Comparison of ENCODE assay signal across 8 cellular contexts in genomic region chr2:89840170-89840569, GRCh38.
DNase-seq lines count a peak whose midpoint lies in the region; ATAC-seq and TF ChIP-seq lines count a peak whose summit lies in the region.
"Not testable (repeated sequence)": the region's sequence is repeated elsewhere in the genome, so short reads cannot be mapped to it uniquely, and the experiment has no call there.

No MANE protein-coding gene starts in this region.

- not testable (repeated sequence) for H3K4me3 ChIP-seq in body of pancreas; fibroblast of mammary gland (ENCODE audit: control insufficient read depth, low read depth, low read length); mesenchymal stem cell (ENCODE audit: insufficient read depth in 1 of 2, low read depth in 1 of 2, low read length in 2 of 2)

- H4K8ac ChIP-seq in mesenchymal stem cell (ENCODE audit: low read length): not testable (repeated sequence)

- WGBS in body of pancreas, 2 donors: 50 to 53% methylated on average over 9 of the region's 9 CpGs
- WGBS in mesenchymal stem cell: 63% methylated on average over 9 of the region's 9 CpGs

- H3K4me3 Mint-ChIP-seq in stimulated activated effector memory CD8-positive, alpha-beta T cell treated with anti-CD3 and anti-CD28 coated beads, Interleukin-12 subunit alpha, Interleukin-12 subunit beta, amount 100 ng/mL, for 72 hours: not testable (repeated sequence)

- TF ChIP-seq CTCF in body of pancreas (IDR thresholded peaks at IDR 0.05); fibroblast of mammary gland (conservative IDR thresholded peaks at IDR 0.05; ENCODE audit: control insufficient read depth, insufficient read depth, low read depth, low read length): not testable (repeated sequence)

- H3K14ac ChIP-seq in mesenchymal stem cell (ENCODE audit: low read length in 2 of 2): not testable (repeated sequence)

- not testable (repeated sequence) for H2BK5ac ChIP-seq in mesenchymal stem cell (ENCODE audit: low read depth, low read length, poor library complexity, severe bottlenecking)

- not testable (repeated sequence) for H3K27me3 ChIP-seq in body of pancreas; mesenchymal stem cell (ENCODE audit: control insufficient read depth in 1 of 2, insufficient read depth in 1 of 2, low read length in 2 of 2)

- not testable (repeated sequence) for H3K27ac Mint-ChIP-seq in stimulated activated effector memory CD8-positive, alpha-beta T cell treated with anti-CD3 and anti-CD28 coated beads, Interleukin-12 subunit alpha, Interleukin-12 subunit beta, amount 100 ng/mL, for 72 hours

- not testable (repeated sequence) for H3K36me3 Mint-ChIP-seq in stimulated activated effector memory CD8-positive, alpha-beta T cell treated with anti-CD3 and anti-CD28 coated beads, Interleukin-12 subunit alpha, Interleukin-12 subunit beta, amount 100 ng/mL, for 72 hours

- H3K36me3 ChIP-seq in body of pancreas (replicated peaks in 1 of 2; ENCODE audit: insufficient read depth in 1 of 2, low read depth in 2 of 2); mesenchymal stem cell (ENCODE audit: control insufficient read depth in 1 of 2, insufficient read depth in 2 of 2, low read depth in 1 of 2, low read length in 2 of 2): not testable (repeated sequence)

- not testable (repeated sequence) for H3K9ac ChIP-seq in mesenchymal stem cell (ENCODE audit: low read length)

- H3K18ac ChIP-seq in mesenchymal stem cell (ENCODE audit: low read depth in 1 of 2, low read length in 2 of 2): not testable (repeated sequence)

- not testable (repeated sequence) for H3K4ac ChIP-seq in mesenchymal stem cell (ENCODE audit: low read depth in 1 of 2, low read length in 2 of 2)

- H2BK15ac ChIP-seq in mesenchymal stem cell (ENCODE audit: low read depth, poor library complexity, severe bottlenecking): not testable (repeated sequence)

- H2BK120ac ChIP-seq in mesenchymal stem cell (ENCODE audit: low read depth, low read length): not testable (repeated sequence)

- H3K4me2 ChIP-seq in mesenchymal stem cell (ENCODE audit: low read length, poor library complexity, severe bottlenecking): not testable (repeated sequence)

- ATAC-seq in GM18498 (IDR thresholded peaks at IDR 0.05; ENCODE audit: unreplicated experiment): peak; percentile 37
- peak; percentile 41 for ATAC-seq in GM21528 (IDR thresholded peaks at IDR 0.05; ENCODE audit: low FRiP score, unreplicated experiment)
- ATAC-seq in HG03457 (IDR thresholded peaks at IDR 0.05; ENCODE audit: unreplicated experiment): peak; percentile 27
- ATAC-seq in body of pancreas: peak; percentile 39
- ATAC-seq in stimulated activated effector memory CD8-positive, alpha-beta T cell treated with anti-CD3 and anti-CD28 coated beads, Interleukin-12 subunit alpha, Interleukin-12 subunit beta, amount 100 ng/mL, for 72 hours: peak; percentile 38

- not testable (repeated sequence) for H3K4me1 ChIP-seq in body of pancreas; mesenchymal stem cell (ENCODE audit: control insufficient read depth, insufficient read depth, low read depth, low read length)

- not testable (repeated sequence) for DNase-seq in body of pancreas; stimulated activated effector memory CD8-positive, alpha-beta T cell treated with anti-CD3 and anti-CD28 coated beads, Interleukin-12 subunit alpha, Interleukin-12 subunit beta, amount 100 ng/mL, for 72 hours (ENCODE audit: low spot score in 2 of 2)
- DNase-seq in fibroblast of mammary gland (ENCODE audit: low read depth) (peak; percentile 35), iPS DF 4.7 (ENCODE audit: extremely low read depth, low spot score) (peak; percentile 33), mesenchymal stem cell (peak; percentile 27)

- H3K9me3 Mint-ChIP-seq in stimulated activated effector memory CD8-positive, alpha-beta T cell treated with anti-CD3 and anti-CD28 coated beads, Interleukin-12 subunit alpha, Interleukin-12 subunit beta, amount 100 ng/mL, for 72 hours: peaks cover 33% of the 10 kb centered on the region

- not testable (repeated sequence) for H2AFZ ChIP-seq in mesenchymal stem cell (ENCODE audit: low read depth, low read length)

- H3K27ac ChIP-seq in body of pancreas; mesenchymal stem cell (ENCODE audit: low read length, poor library complexity, severe bottlenecking): not testable (repeated sequence)

- not testable (repeated sequence) for H4K91ac ChIP-seq in mesenchymal stem cell (ENCODE audit: low read length)

- peaks cover 0 to 12% (median 3%) of the 10 kb centered on the region in 3 donors for H3K9me3 ChIP-seq in body of pancreas
- peaks cover 14% of the 10 kb centered on the region for H3K9me3 ChIP-seq in mesenchymal stem cell (ENCODE audit: control insufficient read depth, low read length)

- not testable (repeated sequence) for H2AK5ac ChIP-seq in mesenchymal stem cell (ENCODE audit: low read length, severe bottlenecking)

- peaks cover 11% of the 10 kb centered on the region for H3K4me1 Mint-ChIP-seq in stimulated activated effector memory CD8-positive, alpha-beta T cell treated with anti-CD3 and anti-CD28 coated beads, Interleukin-12 subunit alpha, Interleukin-12 subunit beta, amount 100 ng/mL, for 72 hours

- not testable (repeated sequence) for H2BK12ac ChIP-seq in mesenchymal stem cell (ENCODE audit: low read length in 2 of 2)

- not testable (repeated sequence) for TF ChIP-seq POLR2A in body of pancreas (IDR thresholded peaks at IDR 0.05)

- not testable (repeated sequence) for H3K79me1 ChIP-seq in mesenchymal stem cell (replicated peaks; ENCODE audit: low read length, poor library complexity, severe bottlenecking)

- not testable (repeated sequence) for H3K23ac ChIP-seq in mesenchymal stem cell (ENCODE audit: low read length in 2 of 2)

- intact Hi-C loops in body of pancreas (cut with DNase I): not testable (repeated sequence)
